8 cellular contexts compared by ENCODE assay signal in genomic region chr3:124730129-124730919, GRCh38. TPM values are rescaled to one million over a fixed set of nuclear protein-coding genes. Genes with fewer than 3 reads are reported as not detected.
DNase-seq lines count a peak whose midpoint lies in the region; ATAC-seq and TF ChIP-seq lines count a peak whose summit lies in the region.

Gene UMPS, plus strand, starts transcription at chr3:124730452. Its CDS starts 20 bp downstream, at chr3:124730472.

- DNase-seq in COR-L47 (lab: John Stamatoyannopoulos, UW) (peak; percentile 89), HUDEP-2 (lab: John Stamatoyannopoulos, UW; ENCODE audit: unreplicated experiment in 76 of 76) (peak in 75 of 76 experiments; percentile 24 to 89 (median 78)), NOMO-1 treated with dmso at 0.1 percent for 144 hours (lab: John Stamatoyannopoulos, UW; ENCODE audit: unreplicated experiment) (peak; percentile 61), endothelial cell (ENCODE audit: low spot score) (peak; percentile 90), mesothelial cell of epicardium (ENCODE audit: low spot score in 2 of 2, unreplicated experiment in 2 of 2) (peak; percentile 78 to 91)
- peak; percentile 78 for DNase-seq in activated CD8-positive, alpha-beta memory T cell treated with anti-CD3 and anti-CD28 coated beads, Interleukin-2, amount 50 U/mL, for 1 hour (ENCODE audit: extremely low read depth)
- DNase-seq in stimulated activated CD8-positive, alpha-beta memory T cell treated with anti-CD3 and anti-CD28 coated beads, Interleukin-15, amount 100 ng/mL, for 48 hours (ENCODE audit: low read depth in 2 of 2): peak; percentile 89 to 93

- TF ChIP-seq CTCF in endothelial cell (IDR thresholded peaks at IDR 0.05; ENCODE audit: unreplicated experiment) (no peak), mesothelial cell of epicardium (IDR thresholded peaks at IDR 0.05; ENCODE audit: unreplicated experiment) (no peak)

- H3K9me3 Mint-ChIP-seq in endothelial cell (ENCODE audit: unreplicated experiment) (no peaks in the 10 kb centered on the region), mesothelial cell of epicardium (no peaks in the 10 kb centered on the region)

- H3K36me3 Mint-ChIP-seq in endothelial cell (ENCODE audit: low read depth, unreplicated experiment) (peaks cover 4% of the 10 kb centered on the region), mesothelial cell of epicardium (peaks cover 2% of the 10 kb centered on the region)

- H3K4me3 Mint-ChIP-seq in endothelial cell (ENCODE audit: unreplicated experiment) (peak within 1 kb of the TSS; percentile 100), mesothelial cell of epicardium (peak within 1 kb of the TSS; percentile 99)

- ATAC-seq in GM21367 (IDR thresholded peaks at IDR 0.05; ENCODE audit: unreplicated experiment): peak; percentile 90

- H3K4me1 Mint-ChIP-seq in endothelial cell (ENCODE audit: unreplicated experiment) (peaks cover 14% of the 10 kb centered on the region), mesothelial cell of epicardium (peaks cover 22% of the 10 kb centered on the region)

- peaks cover 1% of the 10 kb centered on the region for H3K27me3 Mint-ChIP-seq in endothelial cell (ENCODE audit: unreplicated experiment)
- H3K27me3 Mint-ChIP-seq in mesothelial cell of epicardium (ENCODE audit: low read depth): peaks cover 7% of the 10 kb centered on the region

- H3K27ac Mint-ChIP-seq in endothelial cell (ENCODE audit: unreplicated experiment): peak within 1 kb of the TSS; percentile 96
- peak within 1 kb of the TSS; percentile 98 for H3K27ac Mint-ChIP-seq in mesothelial cell of epicardium

RNA-seq across cellular contexts. Expression of gene UMPS, which starts in this region (rescaled TPM):
- total RNA-seq in endothelial cell (ENCODE audit: unreplicated experiment) (27.1 TPM), mesothelial cell of epicardium (35.9 to 40.7 TPM (median 37.3 TPM) in 3 replicates)

Comparison
In these comparisons a context has a peak if more than half of its experiments do, and no peak if none do; other contexts are left out.
1. Peak in every context shown above with its lines: DNase-seq and ATAC-seq.